18 cellular contexts compared by ENCODE assay signal in genomic region chr15:45943255-45943654, GRCh38.
DNase-seq lines count a peak whose midpoint lies in the region; ATAC-seq and FAIRE-seq lines count a peak whose summit lies in the region.
"Had no signal": no experiment of that assay in that cellular context is flagged by ENCODE, and none has a peak within 500 bp of the region (broad histone marks: within the 10 kb centered on the region; RNA-seq: fewer than 3 reads in every experiment).

No MANE protein-coding gene starts in this region.

- H3K27me3 ChIP-seq in small intestine (ENCODE audit: control insufficient read depth in 2 of 2, insufficient read depth in 2 of 2, low read length in 2 of 2) = no peaks in the 10 kb centered on the region
- H3K27me3 ChIP-seq: transverse colon had no signal

- 45 to 55% (median 52%) methylated on average over 4 of the region's 4 CpGs for WGBS in small intestine, 3 donors

- in situ Hi-C loops in ACHN (cut with HindIII; ENCODE audit: low pct_ligation_motif_present, low pct_unique_long_range_greater_than_20kb, low sequenced_read_pairs) = no loop called here

- H3K9me3 ChIP-seq in small intestine (ENCODE audit: control insufficient read depth, low read depth) = no peaks in the 10 kb centered on the region
- H3K9me3 ChIP-seq: transverse colon had no signal

- H3K36me3 ChIP-seq in small intestine (ENCODE audit: control insufficient read depth in 2 of 2, insufficient read depth in 2 of 2, low read length in 2 of 2) = no peaks in the 10 kb centered on the region
- H3K36me3 ChIP-seq: transverse colon had no signal

- ATAC-seq in GM19025 (IDR thresholded peaks at IDR 0.05; ENCODE audit: low read depth, unreplicated experiment) (peak; percentile 89), HG03139 (IDR thresholded peaks at IDR 0.05; ENCODE audit: unreplicated experiment) (peak; percentile 65)
- ATAC-seq: activated T-cell treated with anti-CD3 and anti-CD28 coated beads, Interleukin-2, amount 50 U/mL, for 72 hours; left lobe of liver had no signal

- DNase-seq in ACHN (peak; percentile 92), RPMI7951 (ENCODE audit: low read depth) (peak; percentile 69), H4 (ENCODE audit: low spot score) (no peak), small intestine (no peak)
- no peak for DNase-seq in stimulated activated CD4-positive, alpha-beta T cell treated with anti-CD3 and anti-CD28 coated beads, Interleukin-4, amount 100 ng/mL, for 1 hour
- no peak for DNase-seq in activated CD4-positive, alpha-beta T cell treated with anti-CD3 and anti-CD28 coated beads for 48 hours
- DNase-seq: activated CD4-positive, CD25-positive, alpha-beta regulatory T cell treated with anti-CD3 and anti-CD28 coated beads, Interleukin-2, amount 50 U/mL, for 72 hours; activated T-cell treated with anti-CD3 and anti-CD28 coated beads, Interleukin-2, amount 50 U/mL, for 72 hours; DND-41; endodermal cell; GM23248; NCI-H2171; transverse colon had no signal

- FAIRE-seq in small intestine (lab: Jason Lieb, UNC) = no peak
- FAIRE-seq: A204.1 had no signal

- no peaks in the 10 kb centered on the region for H3K4me1 ChIP-seq in small intestine (ENCODE audit: control insufficient read depth in 2 of 2, insufficient read depth in 1 of 2, low read depth in 1 of 2, low read length in 1 of 2)
- H3K4me1 ChIP-seq: transverse colon had no signal

- no peak overlapping the region for H3K4me3 ChIP-seq in small intestine (ENCODE audit: low read depth in 1 of 2, low read length in 2 of 2)
- H3K4me3 ChIP-seq: GM23248, skin epidermis, transverse colon had no signal

- H3K27ac ChIP-seq in small intestine (ENCODE audit: low read depth in 1 of 2, low read length in 1 of 2) = no peak overlapping the region
- H3K27ac ChIP-seq: GM23248, skin epidermis, transverse colon had no signal

Comparison
In these comparisons a context has a peak if more than half of its experiments do, and no peak if none do; other contexts are left out.
1. DNase-seq: peak in ACHN (single experiment) and RPMI7951 (single experiment); none in stimulated activated CD4-positive, alpha-beta T cell treated with anti-CD3 and anti-CD28 coated beads, Interleukin-4, amount 100 ng/mL, for 1 hour (single experiment), activated CD4-positive, alpha-beta T cell treated with anti-CD3 and anti-CD28 coated beads for 48 hours (single experiment), H4 (single experiment) and small intestine (single experiment).